28 cellular contexts compared by ENCODE assay signal in genomic region chr5:74429495-74429894, GRCh38.
"Had no signal": no experiment of that assay in that cellular context is flagged by ENCODE, and none has a peak within 500 bp of the region (broad histone marks: within the 10 kb centered on the region; RNA-seq: fewer than 3 reads in every experiment).

No MANE protein-coding gene starts in this region.

- H3K9me3 Mint-ChIP-seq: activated CD4-positive, alpha-beta memory T cell treated with anti-CD3 and anti-CD28 coated beads, Interleukin-2, amount 10 ng/mL, durations not matched to agents 7 days and 5 days; activated CD4-positive, alpha-beta T cell treated with anti-CD3 and anti-CD28 coated beads, Interleukin-2, amount 10 ng/mL, durations not matched to agents 7 days and 5 days; activated naive CD4-positive, alpha-beta T cell treated with anti-CD3 and anti-CD28 coated beads, Interleukin-2, amount 10 ng/mL, durations not matched to agents 7 days and 5 days; activated naive CD4-positive, alpha-beta T cell treated with anti-CD3 and anti-CD28 coated beads, Interleukin-2, amount 50 U/mL, for 72 hours; activated T-cell treated with anti-CD3 and anti-CD28 coated beads, Interleukin-2, amount 50 U/mL, for 24 hours had no signal

- H3K27ac Mint-ChIP-seq: activated CD4-positive, alpha-beta memory T cell treated with anti-CD3 and anti-CD28 coated beads, Interleukin-2, amount 10 ng/mL, durations not matched to agents 7 days and 5 days; activated CD4-positive, alpha-beta T cell treated with anti-CD3 and anti-CD28 coated beads, Interleukin-2, amount 10 ng/mL, durations not matched to agents 7 days and 5 days; activated naive CD4-positive, alpha-beta T cell treated with anti-CD3 and anti-CD28 coated beads, Interleukin-2, amount 10 ng/mL, durations not matched to agents 7 days and 5 days; activated naive CD4-positive, alpha-beta T cell treated with anti-CD3 and anti-CD28 coated beads, Interleukin-2, amount 50 U/mL, for 72 hours; activated T-cell treated with anti-CD3 and anti-CD28 coated beads, Interleukin-2, amount 50 U/mL, for 24 hours; activated T-cell treated with anti-CD3 and anti-CD28 coated beads, Interleukin-2, amount 50 U/mL, for 72 hours; WTC11 had no signal

- H3K36me3 Mint-ChIP-seq: activated naive CD4-positive, alpha-beta T cell treated with anti-CD3 and anti-CD28 coated beads, Interleukin-2, amount 10 ng/mL, durations not matched to agents 7 days and 5 days; activated naive CD4-positive, alpha-beta T cell treated with anti-CD3 and anti-CD28 coated beads, Interleukin-2, amount 50 U/mL, for 72 hours had no signal

- H3K4me1 ChIP-seq: breast epithelium, colonic mucosa had no signal

- H3K27ac ChIP-seq: adrenal gland, body of pancreas, breast epithelium, cardiac muscle cell, colonic mucosa had no signal

- ATAC-seq: activated naive CD4-positive, alpha-beta T cell treated with anti-CD3 and anti-CD28 coated beads, Interleukin-2, amount 50 U/mL, for 72 hours; activated T-cell treated with anti-CD3 and anti-CD28 coated beads, Interleukin-2, amount 50 U/mL, for 72 hours; body of pancreas; esophagus mucosa; WTC11 had no signal

- H3K4me3 ChIP-seq: adrenal gland, body of pancreas, breast epithelium, cardiac muscle cell, colonic mucosa had no signal

- H3K4me1 Mint-ChIP-seq: activated naive CD4-positive, alpha-beta T cell treated with anti-CD3 and anti-CD28 coated beads, Interleukin-2, amount 10 ng/mL, durations not matched to agents 7 days and 5 days had no signal

- DNase-seq: activated CD4-positive, alpha-beta memory T cell treated with anti-CD3 and anti-CD28 coated beads, Interleukin-2, amount 10 ng/mL, durations not matched to agents 7 days and 5 days; activated CD4-positive, alpha-beta T cell treated with anti-CD3 and anti-CD28 coated beads for 1 hour; activated CD4-positive, alpha-beta T cell treated with anti-CD3 and anti-CD28 coated beads for 4 hours; activated CD4-positive, alpha-beta T cell treated with anti-CD3 and anti-CD28 coated beads, Interleukin-2, amount 10 ng/mL, durations not matched to agents 7 days and 5 days; activated CD4-positive, alpha-beta T cell treated with anti-CD3 and anti-CD28 coated beads, Interleukin-2, amount 50 U/mL, for 4 hours; activated CD8-positive, alpha-beta memory T cell treated with anti-CD3 and anti-CD28 coated beads, Interleukin-2, amount 50 U/mL, for 48 hours; activated gamma-delta T cell; activated naive CD4-positive, alpha-beta T cell; activated naive CD4-positive, alpha-beta T cell treated with anti-CD3 and anti-CD28 coated beads, Interleukin-2, amount 10 ng/mL, durations not matched to agents 7 days and 5 days; activated T-cell treated with anti-CD3 and anti-CD28 coated beads for 4 hours; activated T-cell treated with anti-CD3 and anti-CD28 coated beads, Interleukin-2, amount 50 U/mL, for 24 hours; activated T-cell treated with anti-CD3 and anti-CD28 coated beads, Interleukin-2, amount 50 U/mL, for 72 hours; adrenal gland; amygdala; aorta; body of pancreas; central memory CD4-positive, alpha-beta T cell; cerebellar nuclear complex; colonic mucosa; effector CD8-positive, alpha-beta T cell; foreskin fibroblast; head of caudate nucleus; T-helper 2 cell had no signal

- H3K9me3 ChIP-seq: adrenal gland, body of pancreas, breast epithelium, colonic mucosa had no signal

- H3K27me3 ChIP-seq: adrenal gland, body of pancreas, breast epithelium, cardiac muscle cell, colonic mucosa had no signal

- H3K36me3 ChIP-seq: adrenal gland, breast epithelium, cardiac muscle cell, colonic mucosa had no signal

- H3K4me3 Mint-ChIP-seq: activated CD4-positive, alpha-beta memory T cell treated with anti-CD3 and anti-CD28 coated beads, Interleukin-2, amount 10 ng/mL, durations not matched to agents 7 days and 5 days; activated CD4-positive, alpha-beta T cell treated with anti-CD3 and anti-CD28 coated beads, Interleukin-2, amount 10 ng/mL, durations not matched to agents 7 days and 5 days; activated naive CD4-positive, alpha-beta T cell treated with anti-CD3 and anti-CD28 coated beads, Interleukin-2, amount 10 ng/mL, durations not matched to agents 7 days and 5 days; activated T-cell treated with anti-CD3 and anti-CD28 coated beads, Interleukin-2, amount 50 U/mL, for 24 hours; activated T-cell treated with anti-CD3 and anti-CD28 coated beads, Interleukin-2, amount 50 U/mL, for 72 hours; WTC11 had no signal
